ENCODE assay signal across 10 cellular contexts in genomic region chr5:173229381-173229959, GRCh38. TPM values are rescaled to one million over a fixed set of nuclear protein-coding genes. Genes with fewer than 3 reads are reported as not detected.
DNase-seq lines count a peak whose midpoint lies in the region; ATAC-seq and TF ChIP-seq lines count a peak whose summit lies in the region.
"Had no signal": no experiment of that assay in that cellular context is flagged by ENCODE, and none has a peak within 500 bp of the region (broad histone marks: within the 10 kb centered on the region; RNA-seq: fewer than 3 reads in every experiment).

No MANE protein-coding gene starts in this region.

- H3K27ac ChIP-seq in right atrium auricular region (peak overlapping the region; percentile 78 to 85), spleen (peak overlapping the region in 7 of 8 donors; percentile 60 to 84 (median 81))
- H3K27ac ChIP-seq: gastrocnemius medialis had no signal

- H3K9me3 Mint-ChIP-seq in activated CD4-positive, alpha-beta T cell treated with anti-CD3 and anti-CD28 coated beads for 36 hours (ENCODE audit: low read depth): no peaks in the 10 kb centered on the region
- H3K9me3 Mint-ChIP-seq in activated naive CD8-positive, alpha-beta T cell (ENCODE audit: low read depth): no peaks in the 10 kb centered on the region

- ATAC-seq in activated CD4-positive, alpha-beta T cell treated with anti-CD3 and anti-CD28 coated beads for 36 hours: peak; percentile 33
- ATAC-seq: gastrocnemius medialis had no signal

- 4 to 10% (median 7%) methylated on average over 17 to 22 of the region's 22 CpGs for WGBS in spleen, 5 donors

- DNase-seq in activated CD4-positive, alpha-beta T cell treated with anti-CD3 and anti-CD28 coated beads for 36 hours: no peak
- no peak for DNase-seq in activated CD4-positive, alpha-beta T cell treated with anti-CD3 and anti-CD28 coated beads for 48 hours
- DNase-seq in right atrium auricular region (ENCODE audit: low spot score) (no peak), spleen (peak; percentile 66), AML-193 (lab: John Stamatoyannopoulos, UW) (no peak), DMS 273 treated with DMSO at 0.1 percent for 48 hours (lab: John Stamatoyannopoulos, UW) (no peak)
- DNase-seq in activated effector memory CD4-positive, alpha-beta T cell treated with anti-CD3 and anti-CD28 coated beads, Interleukin-2, amount 50 U/mL, for 16 hours: no peak
- DNase-seq: gastrocnemius medialis, kidney glomerular epithelial cell had no signal

- no peaks in the 10 kb centered on the region for H3K36me3 Mint-ChIP-seq in activated CD4-positive, alpha-beta T cell treated with anti-CD3 and anti-CD28 coated beads for 36 hours (ENCODE audit: low read depth)
- H3K36me3 Mint-ChIP-seq in activated naive CD8-positive, alpha-beta T cell: no peaks in the 10 kb centered on the region

- H3K27me3 ChIP-seq in right atrium auricular region (peaks cover 0 to 19% of the 10 kb centered on the region in 2 donors), spleen (replicated peaks in 1 of 7) (peaks cover 12 to 98% (median 63%) of the 10 kb centered on the region in 7 donors)

- no peak for TF ChIP-seq POLR2A in spleen (IDR thresholded peaks at IDR 0.05)

- CTCF ChIA-PET in activated CD4-positive, alpha-beta T cell treated with anti-CD3 and anti-CD28 coated beads for 36 hours (lab: Charles Lee): interaction anchor here (0.8 kb wide), 1 partner anchor 32 kb away, joined by 3 read pairs; no protein-coding TSS in a partner anchor

- H3K36me3 ChIP-seq in right atrium auricular region: peaks cover 20% of the 10 kb centered on the region
- H3K36me3 ChIP-seq in spleen: no peaks in the 10 kb centered on the region
- H3K36me3 ChIP-seq: gastrocnemius medialis had no signal

- H3K9me3 ChIP-seq in right atrium auricular region (no peaks in the 10 kb centered on the region), spleen (peaks cover 0 to 4% (median 0%) of the 10 kb centered on the region in 8 donors)
- H3K9me3 ChIP-seq: gastrocnemius medialis had no signal

- TF ChIP-seq CTCF in right atrium auricular region (IDR thresholded peaks at IDR 0.05): no peak
- TF ChIP-seq CTCF in spleen (IDR thresholded peaks at IDR 0.05 in 8 of 11, conservative IDR thresholded peaks at IDR 0.05 in 3 of 11): no peak

- H3K27me3 Mint-ChIP-seq in activated CD4-positive, alpha-beta T cell treated with anti-CD3 and anti-CD28 coated beads for 36 hours: peaks cover 74% of the 10 kb centered on the region
- peaks cover 51% of the 10 kb centered on the region for H3K27me3 Mint-ChIP-seq in activated naive CD8-positive, alpha-beta T cell

- H3K4me3 Mint-ChIP-seq in activated CD4-positive, alpha-beta T cell treated with anti-CD3 and anti-CD28 coated beads for 36 hours: peak overlapping the region; percentile 39
- H3K4me3 Mint-ChIP-seq in activated naive CD8-positive, alpha-beta T cell: peak overlapping the region; percentile 71

- POLR2A ChIA-PET in activated CD4-positive, alpha-beta T cell treated with anti-CD3 and anti-CD28 coated beads for 36 hours (lab: Charles Lee): no interaction called here

- H3K4me1 Mint-ChIP-seq in activated CD4-positive, alpha-beta T cell treated with anti-CD3 and anti-CD28 coated beads for 36 hours: peaks cover 29% of the 10 kb centered on the region
- peaks cover 29% of the 10 kb centered on the region for H3K4me1 Mint-ChIP-seq in activated naive CD8-positive, alpha-beta T cell (ENCODE audit: low read depth)

- H3K4me3 ChIP-seq in right atrium auricular region (peak overlapping the region in 1 of 2 donors; percentile 57), spleen (peak overlapping the region in 6 of 8 donors; percentile 1 to 66 (median 22))

- H3K4me1 ChIP-seq in right atrium auricular region (peaks cover 0 to 28% of the 10 kb centered on the region in 2 donors), spleen (peaks cover 1 to 44% (median 29%) of the 10 kb centered on the region in 6 donors)
- H3K4me1 ChIP-seq: gastrocnemius medialis had no signal

- intact Hi-C loops in activated CD4-positive, alpha-beta T cell treated with anti-CD3 and anti-CD28 coated beads for 36 hours (cut with DNase I, micrococcal nuclease): loop anchor here (2.0 kb wide), 1 partner anchor 15 kb away; no protein-coding TSS in a partner anchor
- intact Hi-C loops in spleen (cut with DNase I; ENCODE audit: low total_unique reads): no loop called here

- no peak overlapping the region for H3K27ac Mint-ChIP-seq in activated CD4-positive, alpha-beta T cell treated with anti-CD3 and anti-CD28 coated beads for 36 hours
- no peak overlapping the region for H3K27ac Mint-ChIP-seq in activated naive CD8-positive, alpha-beta T cell

RNA-seq across cellular contexts. Expression of gene NKX2-5, which starts 5.5 kb away (rescaled TPM):
- total RNA-seq in activated CD4-positive, alpha-beta T cell treated with anti-CD3 and anti-CD28 coated beads for 36 hours: under 1 TPM; 0.09 to 0.21 TPM
- 100 to 1,000 TPM; 285 to 402 TPM for total RNA-seq in right atrium auricular region
- total RNA-seq in spleen: 10 to 100 TPM; 17.3 to 42.3 (median 28.9) TPM
- polyA plus RNA-seq in spleen: 10 to 100 TPM in 2 of 3 donors, 1 to 10 TPM in 1; 9.4 to 21.6 (median 13.9) TPM
- total RNA-seq: gastrocnemius medialis had no signal

Comparison
In these comparisons a context has a peak if more than half of its experiments do, and no peak if none do; other contexts are left out.
1. RNA of gene NKX2-5, which starts 5.5 kb away (total RNA-seq): 285 to 402 TPM in right atrium auricular region and 17.3 to 42.3 TPM in spleen; 0.09 to 0.21 TPM in activated CD4-positive, alpha-beta T cell treated with anti-CD3 and anti-CD28 coated beads for 36 hours; every median in the first group is over 10 times any median in the second.